In the genomic region with DNA sequence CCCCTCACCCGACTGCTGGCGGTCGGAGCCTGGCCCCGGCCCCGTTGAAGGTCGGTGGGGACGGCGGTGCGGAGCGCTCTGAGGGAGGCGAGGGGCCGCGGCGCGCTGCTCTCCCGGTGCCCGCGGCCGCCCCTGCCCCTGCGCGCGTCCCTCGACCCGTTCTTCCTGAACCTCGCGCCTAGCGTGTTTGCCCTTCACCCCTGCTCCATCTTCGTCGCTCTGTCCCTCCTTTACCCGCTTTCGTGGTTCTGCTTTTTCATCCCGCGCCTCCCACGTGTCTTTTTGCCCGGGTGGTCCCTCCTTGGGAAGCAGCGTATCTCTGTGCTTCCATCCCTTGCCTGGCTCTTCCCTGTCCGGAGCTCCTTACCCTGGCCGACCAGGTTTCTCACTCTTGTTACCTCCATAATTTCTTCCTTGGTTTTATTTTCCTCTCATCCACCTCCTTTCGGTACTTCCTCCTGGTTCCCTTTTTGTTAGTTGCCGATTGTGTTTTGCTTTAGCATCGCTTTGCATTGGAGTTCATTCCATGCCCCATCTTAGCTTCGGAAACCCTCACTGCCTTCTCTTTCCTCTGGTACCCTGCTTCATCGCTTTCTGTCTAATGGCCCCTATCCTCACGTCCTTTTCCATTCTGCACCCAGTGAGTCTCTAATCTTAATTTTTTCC, we compare ENCODE assay signal across 1 cellular context.
TF ChIP-seq lines count a peak whose summit lies in the region.

No MANE protein-coding gene starts in this region.

TF ChIP-seq in H1, 55 proteins besides CTCF, POLR2A, EP300 and RAD21:
- TF ChIP-seq ASH2L (IDR thresholded peaks at IDR 0.05; ENCODE audit: low read length) (peak; percentile 90), MAX (IDR thresholded peaks at IDR 0.05) (peak; percentile 45; the same call in 1 of the 2 replicates), RNF2 (IDR thresholded peaks at IDR 0.05; ENCODE audit: borderline replicate concordance, low read depth, low read length, missing control alignments, poor library complexity, severe bottlenecking) (no peak), TEAD4 (IDR thresholded peaks at IDR 0.05; ENCODE audit: low read depth, low read length) (no peak), TAF1 (IDR thresholded peaks at IDR 0.05; ENCODE audit: low read depth, low read length) (0 out of 2 replicates have a peak, but pooled peaks have one; percentile 14), RBBP5 (IDR thresholded peaks at IDR 0.05; ENCODE audit: borderline replicate concordance, low read depth, low read length) (peak; percentile 97), SAP30 (IDR thresholded peaks at IDR 0.05; ENCODE audit: insufficient read depth, insufficient replicate concordance, low read length) (peak; percentile 68), KDM4A (IDR thresholded peaks at IDR 0.05; ENCODE audit: low read depth, low read length, severe bottlenecking) (peak; percentile 87), PHF8 (conservative IDR thresholded peaks at IDR 0.05; ENCODE audit: low read depth, low read length) (peak; percentile 50), YY1 (IDR thresholded peaks at IDR 0.05; ENCODE audit: low read depth, low read length) (no peak)
